ENCODE assay signal across 23 cellular contexts in the genomic region with DNA sequence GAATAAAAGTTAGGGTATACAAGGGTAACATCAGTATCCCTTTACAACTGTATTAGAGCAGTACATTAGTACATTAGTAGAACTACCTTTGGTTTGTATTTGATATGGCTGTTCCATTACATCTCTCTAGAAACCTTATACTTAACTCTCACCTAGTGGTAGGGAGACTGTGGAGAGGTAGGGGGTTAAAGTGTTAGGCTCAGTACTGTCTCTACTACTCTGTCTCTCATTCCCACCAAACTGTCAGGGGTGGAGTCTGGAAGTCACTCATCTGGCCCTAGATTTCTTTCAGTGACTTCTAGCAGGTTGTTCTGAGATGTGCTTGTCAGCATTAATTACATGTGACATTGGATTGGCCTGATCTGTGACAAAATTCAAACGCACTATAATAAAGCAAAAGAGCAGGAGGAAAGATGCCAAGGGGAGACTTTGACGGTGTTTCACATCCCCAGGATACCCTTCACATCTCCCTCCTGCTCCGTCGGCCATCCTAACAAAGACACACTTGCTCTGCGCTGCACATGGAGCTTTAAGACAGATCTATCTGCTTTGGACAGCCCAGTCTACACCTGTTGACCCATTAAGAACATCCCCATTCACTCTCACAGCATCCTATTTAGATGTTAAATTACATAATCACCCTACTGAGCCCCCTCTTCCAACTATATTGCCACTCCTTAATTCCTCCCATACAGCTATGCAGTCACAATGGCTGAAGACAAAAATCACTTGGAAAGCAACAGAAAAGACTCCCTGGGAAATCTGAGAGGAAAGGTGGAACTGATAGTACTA.
DNase-seq lines count a peak whose midpoint lies in the region; ATAC-seq and TF ChIP-seq lines count a peak whose summit lies in the region.
"Had no signal": no experiment of that assay in that cellular context is flagged by ENCODE, and none has a peak within 500 bp of the region (broad histone marks: within the 10 kb centered on the region; RNA-seq: fewer than 3 reads in every experiment).

No MANE protein-coding gene starts in this region.

- H3K27ac ChIP-seq in cardiac muscle cell (peak overlapping the region; percentile 20), heart right ventricle (no peak overlapping the region), dorsolateral prefrontal cortex (peak overlapping the region in 58 of 59 donors; percentile 7 to 99 (median 92))

- no peak for TF ChIP-seq CTCF in cardiac muscle cell (IDR thresholded peaks at IDR 0.05; ENCODE audit: low read depth, low read length)
- TF ChIP-seq CTCF in heart right ventricle (IDR thresholded peaks at IDR 0.05) = no peak
- TF ChIP-seq CTCF in dorsolateral prefrontal cortex (IDR thresholded peaks at IDR 0.05 in 54 of 56, conservative IDR thresholded peaks at IDR 0.05 in 2 of 56; ENCODE audit: low read depth in 1 of 56, partially characterized antibody in 56 of 56) = no peak

- H3K9me3 ChIP-seq in cardiac muscle cell (ENCODE audit: low read depth) (no peaks in the 10 kb centered on the region), heart right ventricle (no peaks in the 10 kb centered on the region)

- H3K27me3 ChIP-seq in cardiac muscle cell (no peaks in the 10 kb centered on the region), heart right ventricle (no peaks in the 10 kb centered on the region), dorsolateral prefrontal cortex (no peaks in the 10 kb centered on the region)

- DNase-seq in cardiac muscle cell (ENCODE audit: low read depth in 1 of 2, low spot score in 1 of 2) = no peak
- DNase-seq in heart right ventricle = no peak
- DNase-seq in dorsolateral prefrontal cortex = no peak
- peak; percentile 26 for DNase-seq in pons (ENCODE audit: low spot score)
- DNase-seq in COLO668 (lab: John Stamatoyannopoulos, UW; ENCODE audit: unreplicated experiment) = no peak
- DNase-seq: 8988T; AML-193; C1 segment of cervical spinal cord; Calu3; CD8-positive, alpha-beta T cell; GOT3; MM.1S; NCI-H1048; NCI-H1417 treated with DMSO at 0.1 percent for 48 hours; NCI-H187 treated with DMSO at 0.1 percent for 48 hours; NCI-H2107; NCI-H510A; NCI-H82; SIG-M5 had no signal

- intact Hi-C loops in heart right ventricle (cut with DNase I) = no loop called here
- intact Hi-C loops in dorsolateral prefrontal cortex (cut with DNase I) = loop anchor here in 1 of 2 donors (10.0 kb wide), 2 partner anchors 58 to 158 kb away; no protein-coding TSS in a partner anchor

- ATAC-seq in heart right ventricle = no peak
- ATAC-seq in HG03469 (IDR thresholded peaks at IDR 0.05; ENCODE audit: unreplicated experiment) = no peak
- no peak for ATAC-seq in HG03045 (IDR thresholded peaks at IDR 0.05; ENCODE audit: unreplicated experiment)
- ATAC-seq: CD8-positive, alpha-beta T cell; Panc1; SK-N-SH treated with all-trans-retinoic acid at 6 μM for 48 hours had no signal

- 88 to 91% methylated on average over 5 of the region's 5 CpGs for WGBS in heart right ventricle, 2 donors

- H3K4me1 ChIP-seq in cardiac muscle cell (ENCODE audit: low read depth) (no peaks in the 10 kb centered on the region), heart right ventricle (peaks cover 0 to 17% (median 0%) of the 10 kb centered on the region in 9 donors)

- no peak overlapping the region for H3K4me3 ChIP-seq in cardiac muscle cell
- no peak overlapping the region for H3K4me3 ChIP-seq in heart right ventricle
- H3K4me3 ChIP-seq in dorsolateral prefrontal cortex = peak overlapping the region in 2 of 59 donors; percentile 4 to 17

- H3K36me3 ChIP-seq in cardiac muscle cell (no peaks in the 10 kb centered on the region), heart right ventricle (no peaks in the 10 kb centered on the region)

Comparison
In these comparisons a context has a peak if more than half of its experiments do, and no peak if none do; other contexts are left out.
1. H3K27ac ChIP-seq: peak in cardiac muscle cell (single experiment) and dorsolateral prefrontal cortex (58 of 59); none in heart right ventricle (0 of 10).